Comparison of ENCODE assay signal across 9 cellular contexts in the genomic region with DNA sequence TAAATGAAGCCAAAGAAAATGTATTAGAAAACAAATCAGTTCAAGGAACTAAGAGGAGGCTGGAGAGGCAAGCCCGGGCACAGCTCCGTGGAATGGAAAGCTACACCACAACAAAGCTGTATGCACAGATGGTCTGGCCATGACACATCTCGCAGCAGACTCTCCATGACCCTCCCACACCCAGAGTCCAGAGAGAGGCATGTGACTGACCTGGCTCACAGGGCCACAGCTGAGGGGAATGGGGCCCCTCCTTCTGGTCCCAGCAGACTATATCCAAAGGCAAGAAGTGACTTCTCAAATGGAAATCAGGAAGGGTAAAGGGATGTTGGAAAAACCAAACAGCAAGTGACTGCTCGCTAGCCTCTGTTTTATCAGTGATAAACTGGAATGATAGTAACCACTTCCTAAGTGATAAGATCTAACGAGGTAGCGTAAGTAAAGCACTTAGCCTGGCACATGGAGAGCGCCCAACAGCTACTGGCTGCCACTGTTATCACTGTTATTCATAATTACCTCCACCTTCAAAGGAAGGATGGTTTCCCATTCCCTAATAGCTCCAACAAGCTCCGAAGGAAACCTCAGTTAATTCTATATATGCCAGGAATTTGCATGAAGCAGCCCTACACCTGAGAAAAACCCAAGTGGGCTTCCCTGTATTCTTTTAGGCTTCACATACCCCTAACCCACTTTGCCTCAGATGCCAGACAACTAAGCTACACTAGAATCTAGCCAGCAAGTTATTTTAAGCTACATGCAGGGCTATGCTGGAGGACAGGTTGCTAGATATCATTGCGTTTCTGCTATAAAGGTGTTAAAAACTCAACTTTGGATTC. TPM values are rescaled to one million over a fixed set of nuclear protein-coding genes. Genes with fewer than 3 reads are reported as not detected.
DNase-seq lines count a peak whose midpoint lies in the region; ATAC-seq and TF ChIP-seq lines count a peak whose summit lies in the region.
"Had no signal": no experiment of that assay in that cellular context is flagged by ENCODE, and none has a peak within 500 bp of the region (broad histone marks: within the 10 kb centered on the region; RNA-seq: fewer than 3 reads in every experiment).

No MANE protein-coding gene starts in this region.

- H3K9ac ChIP-seq in colonic mucosa (ENCODE audit: low read depth in 2 of 2, low read length in 2 of 2) = no peak overlapping the region

- ATAC-seq in HG03196 (IDR thresholded peaks at IDR 0.05; ENCODE audit: unreplicated experiment) = no peak

- no peaks in the 10 kb centered on the region for H3K27me3 ChIP-seq in colonic mucosa

- H3K36me3 ChIP-seq in colonic mucosa = no peaks in the 10 kb centered on the region

- H3K27ac ChIP-seq in colonic mucosa = no peak overlapping the region
- H3K27ac ChIP-seq: SK-N-MC had no signal

- CTCF ChIA-PET in HEK293T (lab: Yijun Ruan, JAX) = no interaction called here

- POLR2A ChIA-PET in HEK293T (lab: Yijun Ruan, JAX) = interaction anchor here (1.3 kb wide), 1 partner anchor 8 kb away, joined by 4 read pairs; a partner anchor contains a TSS

- DNase-seq in A172 (ENCODE audit: low spot score) = peak; percentile 93
- DNase-seq in GM04503 (ENCODE audit: low read depth) = peak; percentile 86
- DNase-seq in SW480 (ENCODE audit: low spot score) = peak; percentile 99
- peak; percentile 96 for DNase-seq in fibroblast of villous mesenchyme (ENCODE audit: low read depth)
- no peak for DNase-seq in OCI-M2 (lab: John Stamatoyannopoulos, UW; ENCODE audit: unreplicated experiment)
- no peak for DNase-seq in colonic mucosa
- DNase-seq in HEK293T (ENCODE audit: extremely low spot score) = no peak

- no peaks in the 10 kb centered on the region for H3K9me3 ChIP-seq in colonic mucosa

- intact Hi-C loops in colonic mucosa (cut with DNase I) = no loop called here

- no peak for TF ChIP-seq CTCF in fibroblast of villous mesenchyme (IDR thresholded peaks at IDR 0.05; ENCODE audit: insufficient read depth, low read depth, low read length)
- no peak for TF ChIP-seq CTCF in colonic mucosa (IDR thresholded peaks at IDR 0.05)

- H3K4me1 ChIP-seq in colonic mucosa = no peaks in the 10 kb centered on the region

- H3K4me3 ChIP-seq in fibroblast of villous mesenchyme (ENCODE audit: low read depth, low read length) = no peak overlapping the region
- no peak overlapping the region for H3K4me3 ChIP-seq in colonic mucosa
- H3K4me3 ChIP-seq: SK-N-MC had no signal

TF ChIP-seq in HEK293T, 16 proteins besides CTCF, POLR2A, EP300 and RAD21:
- TF ChIP-seq ELF4 (IDR thresholded peaks at IDR 0.05) (no peak), LEF1 (IDR thresholded peaks at IDR 0.05; ENCODE audit: borderline replicate concordance) (no peak), FOXM1 (IDR thresholded peaks at IDR 0.05; ENCODE audit: borderline replicate concordance) (no peak), L3MBTL2 (conservative IDR thresholded peaks at IDR 0.05) (no peak), BHLHE40 (IDR thresholded peaks at IDR 0.05; ENCODE audit: borderline replicate concordance) (no peak), SP1 (IDR thresholded peaks at IDR 0.05) (no peak), TARDBP (IDR thresholded peaks at IDR 0.05) (no peak), CTBP1 (IDR thresholded peaks at IDR 0.05; ENCODE audit: borderline replicate concordance) (no peak), SUZ12 (IDR thresholded peaks at IDR 0.05) (no peak), HDGF (IDR thresholded peaks at IDR 0.05; ENCODE audit: borderline replicate concordance) (no peak), ZNF384 (IDR thresholded peaks at IDR 0.05) (no peak), ARNT (IDR thresholded peaks at IDR 0.05) (no peak), NFRKB (IDR thresholded peaks at IDR 0.05) (no peak), FOXK2 (IDR thresholded peaks at IDR 0.05) (no peak), FOXA1 (IDR thresholded peaks at IDR 0.05) (no peak)
- TF ChIP-seq, protein P1, sequence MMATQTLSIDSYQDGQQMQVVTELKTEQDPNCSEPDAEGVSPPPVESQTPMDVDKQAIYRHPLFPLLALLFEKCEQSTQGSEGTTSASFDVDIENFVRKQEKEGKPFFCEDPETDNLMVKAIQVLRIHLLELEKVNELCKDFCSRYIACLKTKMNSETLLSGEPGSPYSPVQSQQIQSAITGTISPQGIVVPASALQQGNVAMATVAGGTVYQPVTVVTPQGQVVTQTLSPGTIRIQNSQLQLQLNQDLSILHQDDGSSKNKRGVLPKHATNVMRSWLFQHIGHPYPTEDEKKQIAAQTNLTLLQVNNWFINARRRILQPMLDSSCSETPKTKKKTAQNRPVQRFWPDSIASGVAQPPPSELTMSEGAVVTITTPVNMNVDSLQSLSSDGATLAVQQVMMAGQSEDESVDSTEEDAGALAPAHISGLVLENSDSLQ (IDR thresholded peaks at IDR 0.05) = no peak

RNA-seq across cellular contexts. Expression of a gene that starts 8.4 kb away (rescaled TPM):
- total RNA-seq in A172 (2014; rRNA removed; shearing (Covaris generic)) = 17.5 and 19.1 TPM in 2 replicates
- total RNA-seq in fibroblast of villous mesenchyme = 23.2 and 39.3 TPM in 2 replicates
- 10 to 100 TPM in 1 of 2 donors, 1 to 10 TPM in 1; 9.0 to 14.8 TPM for total RNA-seq in colonic mucosa

Comparison
In these comparisons a context has a peak if more than half of its experiments do, and no peak if none do; other contexts are left out.
1. DNase-seq: peak in A172 (single experiment), GM04503 (single experiment), SW480 (single experiment) and fibroblast of villous mesenchyme (single experiment); none in OCI-M2 (single experiment), colonic mucosa (single experiment) and HEK293T (single experiment).